Comparison of ENCODE assay signal across 1 cellular context in the genomic region with DNA sequence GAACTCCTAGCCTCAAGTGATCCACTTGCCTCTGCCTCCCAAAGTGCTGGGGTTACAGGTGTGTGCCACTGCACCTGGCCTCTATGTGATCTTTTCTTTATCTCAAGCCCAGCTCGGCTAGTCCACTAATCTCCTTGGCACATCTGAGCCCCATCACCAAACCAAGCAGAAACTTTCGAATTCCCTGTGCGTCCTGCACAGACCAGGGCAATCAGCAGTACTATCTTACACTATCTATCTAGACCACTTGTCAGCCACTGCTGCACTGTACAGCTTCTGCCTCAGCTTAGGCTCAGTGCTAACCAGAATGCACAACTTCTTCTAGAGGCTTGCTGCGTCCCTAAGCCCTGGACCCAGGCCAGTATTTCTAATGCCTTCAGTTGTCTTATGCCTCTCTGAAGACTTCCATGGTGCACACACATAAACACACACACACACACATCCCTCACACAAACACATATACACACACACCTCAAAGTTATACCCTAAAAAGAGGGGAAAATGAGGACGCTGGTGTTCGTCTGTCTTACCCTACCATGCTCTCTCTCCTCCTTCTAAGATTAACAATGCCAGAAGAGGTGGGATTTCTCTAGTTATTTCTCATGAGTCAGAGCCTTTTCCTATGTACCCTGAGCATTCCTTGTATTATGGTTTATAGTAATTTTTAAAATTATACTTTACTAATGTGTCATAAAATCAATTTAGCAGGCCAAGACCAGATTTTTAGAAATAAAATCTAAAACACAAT.
A peak's percentile ranks its signal among the peaks of the same experiment; 100 is the strongest.
TF ChIP-seq lines count a peak whose summit lies in the region.

No MANE protein-coding gene starts in this region.

TF ChIP-seq in K562, 482 proteins besides CTCF, POLR2A, EP300 and RAD21 (continued from another document):
- TF ChIP-seq, protein P1, sequence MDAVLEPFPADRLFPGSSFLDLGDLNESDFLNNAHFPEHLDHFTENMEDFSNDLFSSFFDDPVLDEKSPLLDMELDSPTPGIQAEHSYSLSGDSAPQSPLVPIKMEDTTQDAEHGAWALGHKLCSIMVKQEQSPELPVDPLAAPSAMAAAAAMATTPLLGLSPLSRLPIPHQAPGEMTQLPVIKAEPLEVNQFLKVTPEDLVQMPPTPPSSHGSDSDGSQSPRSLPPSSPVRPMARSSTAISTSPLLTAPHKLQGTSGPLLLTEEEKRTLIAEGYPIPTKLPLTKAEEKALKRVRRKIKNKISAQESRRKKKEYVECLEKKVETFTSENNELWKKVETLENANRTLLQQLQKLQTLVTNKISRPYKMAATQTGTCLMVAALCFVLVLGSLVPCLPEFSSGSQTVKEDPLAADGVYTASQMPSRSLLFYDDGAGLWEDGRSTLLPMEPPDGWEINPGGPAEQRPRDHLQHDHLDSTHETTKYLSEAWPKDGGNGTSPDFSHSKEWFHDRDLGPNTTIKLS (IDR thresholded peaks at IDR 0.05; ENCODE audit: borderline replicate concordance, low read depth) = no peak
- TF ChIP-seq MAZ (CRISPR knock-in tag; conservative IDR thresholded peaks at IDR 0.05 in 1 of 2, IDR thresholded peaks at IDR 0.05 in 1 of 2) = 0 out of 4 replicates have a peak, but pooled peaks of 1 of the 2 experiments have one; percentile 34
- no peak for TF ChIP-seq TAF7 (tag; IDR thresholded peaks at IDR 0.05)
- TF ChIP-seq, protein P2, sequence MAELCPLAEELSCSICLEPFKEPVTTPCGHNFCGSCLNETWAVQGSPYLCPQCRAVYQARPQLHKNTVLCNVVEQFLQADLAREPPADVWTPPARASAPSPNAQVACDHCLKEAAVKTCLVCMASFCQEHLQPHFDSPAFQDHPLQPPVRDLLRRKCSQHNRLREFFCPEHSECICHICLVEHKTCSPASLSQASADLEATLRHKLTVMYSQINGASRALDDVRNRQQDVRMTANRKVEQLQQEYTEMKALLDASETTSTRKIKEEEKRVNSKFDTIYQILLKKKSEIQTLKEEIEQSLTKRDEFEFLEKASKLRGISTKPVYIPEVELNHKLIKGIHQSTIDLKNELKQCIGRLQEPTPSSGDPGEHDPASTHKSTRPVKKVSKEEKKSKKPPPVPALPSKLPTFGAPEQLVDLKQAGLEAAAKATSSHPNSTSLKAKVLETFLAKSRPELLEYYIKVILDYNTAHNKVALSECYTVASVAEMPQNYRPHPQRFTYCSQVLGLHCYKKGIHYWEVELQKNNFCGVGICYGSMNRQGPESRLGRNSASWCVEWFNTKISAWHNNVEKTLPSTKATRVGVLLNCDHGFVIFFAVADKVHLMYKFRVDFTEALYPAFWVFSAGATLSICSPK (IDR thresholded peaks at IDR 0.05; ENCODE audit: borderline replicate concordance) = no peak
- no peak for TF ChIP-seq NONO (IDR thresholded peaks at IDR 0.05; ENCODE audit: low read depth in 2 of 2, low read length in 1 of 2)
- no peak for TF ChIP-seq ZBTB17 (CRISPR knock-in tag; IDR thresholded peaks at IDR 0.05)
- no peak for TF ChIP-seq BRCA1 (IDR thresholded peaks at IDR 0.05)
- TF ChIP-seq BRCA1 (CRISPR knock-in tag; IDR thresholded peaks at IDR 0.05) = no peak
- no peak for TF ChIP-seq SRF (CRISPR knock-in tag; IDR thresholded peaks at IDR 0.05)
- TF ChIP-seq RUNX1 (IDR thresholded peaks at IDR 0.05; ENCODE audit: low read depth) = no peak
- no peak for TF ChIP-seq TFAM (CRISPR knock-in tag; conservative IDR thresholded peaks at IDR 0.05)
- no peak for TF ChIP-seq ZNF274 (IDR thresholded peaks at IDR 0.05; ENCODE audit: borderline replicate concordance, low read depth, low read length)
- peak; percentile 81; the same call in 1 of the 2 replicates for TF ChIP-seq GATAD2A (IDR thresholded peaks at IDR 0.05)
- TF ChIP-seq BMI1 (IDR thresholded peaks at IDR 0.05; ENCODE audit: low read length) = no peak
- 0 out of 2 replicates have a peak, but pooled peaks have one; percentile 22 for TF ChIP-seq MTA3 (IDR thresholded peaks at IDR 0.05; ENCODE audit: borderline replicate concordance)
- TF ChIP-seq, protein P3, sequence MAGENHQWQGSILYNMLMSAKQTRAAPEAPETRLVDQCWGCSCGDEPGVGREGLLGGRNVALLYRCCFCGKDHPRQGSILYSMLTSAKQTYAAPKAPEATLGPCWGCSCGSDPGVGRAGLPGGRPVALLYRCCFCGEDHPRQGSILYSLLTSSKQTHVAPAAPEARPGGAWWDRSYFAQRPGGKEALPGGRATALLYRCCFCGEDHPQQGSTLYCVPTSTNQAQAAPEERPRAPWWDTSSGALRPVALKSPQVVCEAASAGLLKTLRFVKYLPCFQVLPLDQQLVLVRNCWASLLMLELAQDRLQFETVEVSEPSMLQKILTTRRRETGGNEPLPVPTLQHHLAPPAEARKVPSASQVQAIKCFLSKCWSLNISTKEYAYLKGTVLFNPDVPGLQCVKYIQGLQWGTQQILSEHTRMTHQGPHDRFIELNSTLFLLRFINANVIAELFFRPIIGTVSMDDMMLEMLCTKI (IDR thresholded peaks at IDR 0.05; ENCODE audit: partially characterized antibody) = no peak
- TF ChIP-seq TEAD4 (IDR thresholded peaks at IDR 0.05; ENCODE audit: low read length) = peak; percentile 89
- no peak for TF ChIP-seq TEAD4 (CRISPR knock-in tag; IDR thresholded peaks at IDR 0.05; ENCODE audit: borderline replicate concordance)
- TF ChIP-seq, protein P4, sequence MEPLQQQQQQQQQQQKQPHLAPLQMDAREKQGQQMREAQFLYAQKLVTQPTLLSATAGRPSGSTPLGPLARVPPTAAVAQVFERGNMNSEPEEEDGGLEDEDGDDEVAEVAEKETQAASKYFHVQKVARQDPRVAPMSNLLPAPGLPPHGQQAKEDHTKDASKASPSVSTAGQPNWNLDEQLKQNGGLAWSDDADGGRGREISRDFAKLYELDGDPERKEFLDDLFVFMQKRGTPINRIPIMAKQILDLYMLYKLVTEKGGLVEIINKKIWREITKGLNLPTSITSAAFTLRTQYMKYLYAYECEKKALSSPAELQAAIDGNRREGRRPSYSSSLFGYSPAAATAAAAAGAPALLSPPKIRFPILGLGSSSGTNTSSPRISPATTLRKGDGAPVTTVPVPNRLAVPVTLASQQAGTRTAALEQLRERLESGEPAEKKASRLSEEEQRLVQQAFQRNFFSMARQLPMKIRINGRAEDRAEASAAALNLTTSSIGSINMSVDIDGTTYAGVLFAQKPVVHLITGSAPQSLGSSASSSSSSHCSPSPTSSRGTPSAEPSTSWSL (CRISPR knock-in tag; IDR thresholded peaks at IDR 0.05; ENCODE audit: borderline replicate concordance) = no peak
- TF ChIP-seq RHOXF2B (CRISPR knock-in tag; conservative IDR thresholded peaks at IDR 0.05) = no peak
- 0 out of 2 replicates have a peak, but pooled peaks have one; percentile 14 for TF ChIP-seq MTA1 (IDR thresholded peaks at IDR 0.05; ENCODE audit: borderline replicate concordance)
- TF ChIP-seq, protein P5, sequence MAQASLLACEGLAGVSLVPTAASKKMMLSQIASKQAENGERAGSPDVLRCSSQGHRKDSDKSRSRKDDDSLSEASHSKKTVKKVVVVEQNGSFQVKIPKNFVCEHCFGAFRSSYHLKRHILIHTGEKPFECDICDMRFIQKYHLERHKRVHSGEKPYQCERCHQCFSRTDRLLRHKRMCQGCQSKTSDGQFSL (CRISPR knock-in tag; IDR thresholded peaks at IDR 0.05) = no peak
- TF ChIP-seq, protein P5 (tag; IDR thresholded peaks at IDR 0.05) = no peak
- no peak for TF ChIP-seq PTTG1 (tag; IDR thresholded peaks at IDR 0.05; ENCODE audit: low read depth)
- TF ChIP-seq, protein P6, sequence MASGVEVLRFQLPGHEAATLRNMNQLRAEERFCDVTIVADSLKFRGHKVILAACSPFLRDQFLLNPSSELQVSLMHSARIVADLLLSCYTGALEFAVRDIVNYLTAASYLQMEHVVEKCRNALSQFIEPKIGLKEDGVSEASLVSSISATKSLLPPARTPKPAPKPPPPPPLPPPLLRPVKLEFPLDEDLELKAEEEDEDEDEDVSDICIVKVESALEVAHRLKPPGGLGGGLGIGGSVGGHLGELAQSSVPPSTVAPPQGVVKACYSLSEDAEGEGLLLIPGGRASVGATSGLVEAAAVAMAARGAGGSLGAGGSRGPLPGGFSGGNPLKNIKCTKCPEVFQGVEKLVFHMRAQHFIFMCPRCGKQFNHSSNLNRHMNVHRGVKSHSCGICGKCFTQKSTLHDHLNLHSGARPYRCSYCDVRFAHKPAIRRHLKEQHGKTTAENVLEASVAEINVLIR (CRISPR knock-in tag; IDR thresholded peaks at IDR 0.05) = no peak
- TF ChIP-seq SMARCA5 (IDR thresholded peaks at IDR 0.05) = no peak
- TF ChIP-seq BRD9 (IDR thresholded peaks at IDR 0.05; ENCODE audit: low read depth, partially characterized antibody) = no peak
- no peak for TF ChIP-seq KDM5B (IDR thresholded peaks at IDR 0.05; ENCODE audit: insufficient replicate concordance, low read depth, low read length)
- no peak for TF ChIP-seq TAF1 (IDR thresholded peaks at IDR 0.05; ENCODE audit: control insufficient read depth, extremely low read depth, insufficient read depth, low read length, severe bottlenecking)
- no peak for TF ChIP-seq ZNF77 (CRISPR knock-in tag; IDR thresholded peaks at IDR 0.05)
- no peak for TF ChIP-seq SAFB (IDR thresholded peaks at IDR 0.05; ENCODE audit: borderline replicate concordance, low read depth, low read length)
- no peak for TF ChIP-seq CHD1 (IDR thresholded peaks at IDR 0.05; ENCODE audit: low read length)
- no peak for TF ChIP-seq POLR3A (IDR thresholded peaks at IDR 0.05; ENCODE audit: borderline replicate concordance, extremely low read depth, insufficient read depth, insufficient read length)
- TF ChIP-seq, protein P7, sequence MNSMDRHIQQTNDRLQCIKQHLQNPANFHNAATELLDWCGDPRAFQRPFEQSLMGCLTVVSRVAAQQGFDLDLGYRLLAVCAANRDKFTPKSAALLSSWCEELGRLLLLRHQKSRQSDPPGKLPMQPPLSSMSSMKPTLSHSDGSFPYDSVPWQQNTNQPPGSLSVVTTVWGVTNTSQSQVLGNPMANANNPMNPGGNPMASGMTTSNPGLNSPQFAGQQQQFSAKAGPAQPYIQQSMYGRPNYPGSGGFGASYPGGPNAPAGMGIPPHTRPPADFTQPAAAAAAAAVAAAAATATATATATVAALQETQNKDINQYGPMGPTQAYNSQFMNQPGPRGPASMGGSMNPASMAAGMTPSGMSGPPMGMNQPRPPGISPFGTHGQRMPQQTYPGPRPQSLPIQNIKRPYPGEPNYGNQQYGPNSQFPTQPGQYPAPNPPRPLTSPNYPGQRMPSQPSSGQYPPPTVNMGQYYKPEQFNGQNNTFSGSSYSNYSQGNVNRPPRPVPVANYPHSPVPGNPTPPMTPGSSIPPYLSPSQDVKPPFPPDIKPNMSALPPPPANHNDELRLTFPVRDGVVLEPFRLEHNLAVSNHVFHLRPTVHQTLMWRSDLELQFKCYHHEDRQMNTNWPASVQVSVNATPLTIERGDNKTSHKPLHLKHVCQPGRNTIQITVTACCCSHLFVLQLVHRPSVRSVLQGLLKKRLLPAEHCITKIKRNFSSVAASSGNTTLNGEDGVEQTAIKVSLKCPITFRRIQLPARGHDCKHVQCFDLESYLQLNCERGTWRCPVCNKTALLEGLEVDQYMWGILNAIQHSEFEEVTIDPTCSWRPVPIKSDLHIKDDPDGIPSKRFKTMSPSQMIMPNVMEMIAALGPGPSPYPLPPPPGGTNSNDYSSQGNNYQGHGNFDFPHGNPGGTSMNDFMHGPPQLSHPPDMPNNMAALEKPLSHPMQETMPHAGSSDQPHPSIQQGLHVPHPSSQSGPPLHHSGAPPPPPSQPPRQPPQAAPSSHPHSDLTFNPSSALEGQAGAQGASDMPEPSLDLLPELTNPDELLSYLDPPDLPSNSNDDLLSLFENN (IDR thresholded peaks at IDR 0.05; ENCODE audit: low read depth in 2 of 2, low read length in 2 of 2) = no peak
- no peak for TF ChIP-seq MED1 (CRISPR knock-in tag; IDR thresholded peaks at IDR 0.05; ENCODE audit: borderline replicate concordance)
- TF ChIP-seq, protein P8, sequence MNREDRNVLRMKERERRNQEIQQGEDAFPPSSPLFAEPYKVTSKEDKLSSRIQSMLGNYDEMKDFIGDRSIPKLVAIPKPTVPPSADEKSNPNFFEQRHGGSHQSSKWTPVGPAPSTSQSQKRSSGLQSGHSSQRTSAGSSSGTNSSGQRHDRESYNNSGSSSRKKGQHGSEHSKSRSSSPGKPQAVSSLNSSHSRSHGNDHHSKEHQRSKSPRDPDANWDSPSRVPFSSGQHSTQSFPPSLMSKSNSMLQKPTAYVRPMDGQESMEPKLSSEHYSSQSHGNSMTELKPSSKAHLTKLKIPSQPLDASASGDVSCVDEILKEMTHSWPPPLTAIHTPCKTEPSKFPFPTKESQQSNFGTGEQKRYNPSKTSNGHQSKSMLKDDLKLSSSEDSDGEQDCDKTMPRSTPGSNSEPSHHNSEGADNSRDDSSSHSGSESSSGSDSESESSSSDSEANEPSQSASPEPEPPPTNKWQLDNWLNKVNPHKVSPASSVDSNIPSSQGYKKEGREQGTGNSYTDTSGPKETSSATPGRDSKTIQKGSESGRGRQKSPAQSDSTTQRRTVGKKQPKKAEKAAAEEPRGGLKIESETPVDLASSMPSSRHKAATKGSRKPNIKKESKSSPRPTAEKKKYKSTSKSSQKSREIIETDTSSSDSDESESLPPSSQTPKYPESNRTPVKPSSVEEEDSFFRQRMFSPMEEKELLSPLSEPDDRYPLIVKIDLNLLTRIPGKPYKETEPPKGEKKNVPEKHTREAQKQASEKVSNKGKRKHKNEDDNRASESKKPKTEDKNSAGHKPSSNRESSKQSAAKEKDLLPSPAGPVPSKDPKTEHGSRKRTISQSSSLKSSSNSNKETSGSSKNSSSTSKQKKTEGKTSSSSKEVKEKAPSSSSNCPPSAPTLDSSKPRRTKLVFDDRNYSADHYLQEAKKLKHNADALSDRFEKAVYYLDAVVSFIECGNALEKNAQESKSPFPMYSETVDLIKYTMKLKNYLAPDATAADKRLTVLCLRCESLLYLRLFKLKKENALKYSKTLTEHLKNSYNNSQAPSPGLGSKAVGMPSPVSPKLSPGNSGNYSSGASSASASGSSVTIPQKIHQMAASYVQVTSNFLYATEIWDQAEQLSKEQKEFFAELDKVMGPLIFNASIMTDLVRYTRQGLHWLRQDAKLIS (CRISPR knock-in tag; IDR thresholded peaks at IDR 0.05) = no peak
- peak in 1 of 2 experiments; percentile 6; a peak in 1 of 4 replicates for TF ChIP-seq RCOR1 (IDR thresholded peaks at IDR 0.05; ENCODE audit: borderline replicate concordance in 1 of 2, low read depth in 2 of 2, low read length in 2 of 2)
- TF ChIP-seq ZNF124 (CRISPR knock-in tag; IDR thresholded peaks at IDR 0.05) = no peak
- TF ChIP-seq, protein P9, sequence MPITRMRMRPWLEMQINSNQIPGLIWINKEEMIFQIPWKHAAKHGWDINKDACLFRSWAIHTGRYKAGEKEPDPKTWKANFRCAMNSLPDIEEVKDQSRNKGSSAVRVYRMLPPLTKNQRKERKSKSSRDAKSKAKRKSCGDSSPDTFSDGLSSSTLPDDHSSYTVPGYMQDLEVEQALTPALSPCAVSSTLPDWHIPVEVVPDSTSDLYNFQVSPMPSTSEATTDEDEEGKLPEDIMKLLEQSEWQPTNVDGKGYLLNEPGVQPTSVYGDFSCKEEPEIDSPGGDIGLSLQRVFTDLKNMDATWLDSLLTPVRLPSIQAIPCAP (CRISPR knock-in tag; IDR thresholded peaks at IDR 0.05; ENCODE audit: borderline replicate concordance) = no peak
